ENCODE assay signal across 20 cellular contexts in genomic region chr5:65999061-65999723, GRCh38.
"Had no signal": no experiment of that assay in that cellular context is flagged by ENCODE, and none has a peak within 500 bp of the region (broad histone marks: within the 10 kb centered on the region; RNA-seq: fewer than 3 reads in every experiment).

No MANE protein-coding gene starts in this region.

- H3K4me1 ChIP-seq: ascending aorta, gastrocnemius medialis, left lung, pancreas, sigmoid colon, upper lobe of right lung had no signal

- H3K27ac Mint-ChIP-seq: activated B cell treated with CpG ODN at 0.5 μM for 24 hours; activated CD8-positive, alpha-beta T cell treated with anti-CD3 and anti-CD28 coated beads for 36 hours; activated T-cell treated with anti-CD3 and anti-CD28 coated beads, Interleukin-2, amount 50 U/mL, for 24 hours; activated T-helper 2 cell treated with anti-CD3 and anti-CD28 coated beads, Interferon-gamma antibody, Interleukin-2, Interleukin-4, amounts not matched to agents 10 μg/mL and 5 μg/mL and 100 μg/mL, durations not matched to agents 14 hours and 24 hours and 36 hours; stimulated activated memory B cell treated with anti-CD40 and anti-IgM and Interleukin-4, amounts not matched to agents 10 μg/mL and 1 μg/mL and 100 μg/mL, for 72 hours had no signal

- H3K27me3 ChIP-seq: ascending aorta, gastrocnemius medialis, left lung, neutrophil, pancreas, sigmoid colon, upper lobe of right lung had no signal

- H3K36me3 ChIP-seq: pancreas, sigmoid colon, thoracic aorta had no signal

- H3K27ac ChIP-seq: ascending aorta, gastrocnemius medialis, left lung, neutrophil, pancreas, sigmoid colon, thoracic aorta, upper lobe of right lung had no signal

- H3K4me3 Mint-ChIP-seq: activated B cell treated with CpG ODN at 0.5 μM for 24 hours; activated CD8-positive, alpha-beta T cell treated with anti-CD3 and anti-CD28 coated beads for 36 hours; activated T-cell treated with anti-CD3 and anti-CD28 coated beads, Interleukin-2, amount 50 U/mL, for 24 hours; stimulated activated memory B cell treated with anti-CD40 and anti-IgM and Interleukin-4, amounts not matched to agents 10 μg/mL and 1 μg/mL and 100 μg/mL, for 72 hours had no signal

- DNase-seq: activated B cell treated with CpG ODN at 0.5 μM for 24 hours; activated CD4-positive, alpha-beta T cell treated with anti-CD3 and anti-CD28 coated beads for 4 hours; activated CD8-positive, alpha-beta T cell treated with anti-CD3 and anti-CD28 coated beads for 36 hours; activated naive CD4-positive, alpha-beta T cell treated with Interleukin-2 at 50 U/mL for 16 hours; activated T-cell treated with anti-CD3 and anti-CD28 coated beads, Interleukin-2, amount 50 U/mL, for 24 hours; cortex of kidney; gastrocnemius medialis; head of caudate nucleus; left lung; pancreas; sigmoid colon; stimulated activated CD4-positive, alpha-beta T cell treated with anti-CD3 and anti-CD28 coated beads, Interleukin-4, amount 100 ng/mL, for 4 hours; SW 1271; upper lobe of right lung had no signal

- ATAC-seq: activated CD8-positive, alpha-beta T cell treated with anti-CD3 and anti-CD28 coated beads for 36 hours; esophagus mucosa; gastrocnemius medialis; left lung; pancreas; stimulated activated memory B cell treated with anti-CD40 and anti-IgM and Interleukin-4, amounts not matched to agents 10 μg/mL and 1 μg/mL and 100 μg/mL, for 72 hours; upper lobe of right lung had no signal

- H3K9me3 Mint-ChIP-seq: activated B cell treated with CpG ODN at 0.5 μM for 24 hours had no signal

- H3K27me3 Mint-ChIP-seq: activated B cell treated with CpG ODN at 0.5 μM for 24 hours; activated CD8-positive, alpha-beta T cell treated with anti-CD3 and anti-CD28 coated beads for 36 hours; activated T-cell treated with anti-CD3 and anti-CD28 coated beads, Interleukin-2, amount 50 U/mL, for 24 hours; stimulated activated memory B cell treated with anti-CD40 and anti-IgM and Interleukin-4, amounts not matched to agents 10 μg/mL and 1 μg/mL and 100 μg/mL, for 72 hours had no signal

- H3K4me3 ChIP-seq: ascending aorta, gastrocnemius medialis, left lung, pancreas, sigmoid colon, thoracic aorta, upper lobe of right lung had no signal

- H3K9me3 ChIP-seq: ascending aorta, gastrocnemius medialis, left lung, neutrophil, pancreas, sigmoid colon, thoracic aorta, upper lobe of right lung had no signal
